In genomic region chr12:55923648-55924047, GRCh38 we compare ENCODE assay signal across 1 cellular context. TPM values are rescaled to one million over a fixed set of nuclear protein-coding genes. Genes with fewer than 3 reads are reported as not detected.
"Had no signal": no experiment of that assay in that cellular context is flagged by ENCODE, and none has a peak within 500 bp of the region (broad histone marks: within the 10 kb centered on the region; RNA-seq: fewer than 3 reads in every experiment).

No MANE protein-coding gene starts in this region.

RNA-seq across cellular contexts. Expression of gene PMEL, which starts 42.2 kb away (rescaled TPM):
- polyA plus RNA-seq: neural cell had no signal
